In genomic region chr2:105750735-105751134, GRCh38 we compare ENCODE assay signal across 1 cellular context.
TF ChIP-seq lines count a peak whose summit lies in the region.

No MANE protein-coding gene starts in this region.

TF ChIP-seq in GM12878, 131 proteins besides CTCF, POLR2A, EP300 and RAD21:
- TF ChIP-seq PBX3 (IDR thresholded peaks at IDR 0.05; ENCODE audit: insufficient replicate concordance, low read depth, low read length) (no peak), ZNF207 (IDR thresholded peaks at IDR 0.05; ENCODE audit: borderline replicate concordance) (no peak), EGR1 (IDR thresholded peaks at IDR 0.05; ENCODE audit: borderline replicate concordance in 1 of 2, low read depth in 2 of 2, low read length in 2 of 2) (no peak), WRNIP1 (IDR thresholded peaks at IDR 0.05; ENCODE audit: borderline replicate concordance, low read depth, low read length) (no peak), E2F8 (IDR thresholded peaks at IDR 0.05; ENCODE audit: low read depth, partially characterized antibody) (no peak), ZZZ3 (IDR thresholded peaks at IDR 0.05; ENCODE audit: control insufficient read depth, insufficient read length, low read depth) (no peak), POU2F2 (IDR thresholded peaks at IDR 0.05; ENCODE audit: borderline replicate concordance, low read depth, low read length) (no peak), YBX1 (IDR thresholded peaks at IDR 0.05) (no peak), E2F4 (IDR thresholded peaks at IDR 0.05; ENCODE audit: low read depth, low read length) (no peak), MEF2A (IDR thresholded peaks at IDR 0.05; ENCODE audit: insufficient read depth, low read depth, low read length) (no peak), CEBPB (IDR thresholded peaks at IDR 0.05; ENCODE audit: borderline replicate concordance in 1 of 2, low read depth in 2 of 2, low read length in 2 of 2) (no peak)
